ENCODE assay signal across 11 cellular contexts in the genomic region with DNA sequence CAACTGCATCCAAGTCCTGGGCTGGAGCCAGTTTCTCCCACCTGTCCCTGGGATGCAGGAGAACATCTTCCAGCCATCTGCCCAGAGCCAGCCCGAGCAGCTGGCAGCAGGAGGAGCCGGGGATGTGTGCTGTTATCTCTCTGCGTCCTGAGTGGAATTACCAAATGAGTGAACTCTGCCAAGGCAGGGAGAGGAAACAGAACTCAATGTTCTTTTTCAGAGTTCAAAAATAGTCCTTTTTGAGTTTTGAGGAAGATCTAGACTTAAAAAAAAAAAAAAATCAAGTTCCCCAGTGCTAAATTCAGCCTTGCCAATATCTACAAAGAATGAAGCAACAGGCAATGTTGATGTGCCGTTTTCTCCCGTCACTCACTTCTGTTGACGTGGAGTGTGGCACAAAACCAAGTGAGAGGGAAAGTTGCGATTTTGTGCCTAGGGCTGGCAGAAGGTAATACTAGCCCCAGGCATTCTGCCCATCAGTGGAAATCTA. TPM values are rescaled to one million over a fixed set of nuclear protein-coding genes. Genes with fewer than 3 reads are reported as not detected.
DNase-seq lines count a peak whose midpoint lies in the region; ATAC-seq and TF ChIP-seq lines count a peak whose summit lies in the region.
"Had no signal": no experiment of that assay in that cellular context is flagged by ENCODE, and none has a peak within 500 bp of the region (broad histone marks: within the 10 kb centered on the region; RNA-seq: fewer than 3 reads in every experiment).

No MANE protein-coding gene starts in this region.

- H3K9me3 Mint-ChIP-seq in activated naive CD4-positive, alpha-beta T cell treated with anti-CD3 and anti-CD28 coated beads, Interleukin-2, amount 10 ng/mL, durations not matched to agents 7 days and 5 days: no peaks in the 10 kb centered on the region
- H3K9me3 Mint-ChIP-seq: activated naive CD4-positive, alpha-beta T cell treated with anti-CD3 and anti-CD28 coated beads, Interleukin-2, amount 50 U/mL, for 24 hours had no signal

- H3K9me3 ChIP-seq in suprapubic skin: no peaks in the 10 kb centered on the region

- WGBS in adipose tissue, 3 donors: 2 to 23% (median 7%) methylated on average over 7 of the region's 7 CpGs
- WGBS in suprapubic skin: 16% methylated on average over 7 of the region's 7 CpGs

- H3K4me1 ChIP-seq in suprapubic skin: peaks cover 29% of the 10 kb centered on the region

- no peak for TF ChIP-seq CTCF in suprapubic skin (IDR thresholded peaks at IDR 0.05)

- TF ChIP-seq EP300 in suprapubic skin (IDR thresholded peaks at IDR 0.05): peak; percentile 24

- no peak for ATAC-seq in HG02759 (IDR thresholded peaks at IDR 0.05; ENCODE audit: unreplicated experiment)

- H3K36me3 ChIP-seq in suprapubic skin: no peaks in the 10 kb centered on the region

- H3K36me3 Mint-ChIP-seq in activated naive CD4-positive, alpha-beta T cell treated with anti-CD3 and anti-CD28 coated beads, Interleukin-2, amount 10 ng/mL, durations not matched to agents 7 days and 5 days: no peaks in the 10 kb centered on the region
- H3K36me3 Mint-ChIP-seq: activated naive CD4-positive, alpha-beta T cell treated with anti-CD3 and anti-CD28 coated beads, Interleukin-2, amount 50 U/mL, for 24 hours had no signal

- peaks cover 16% of the 10 kb centered on the region for H3K4me1 Mint-ChIP-seq in activated naive CD4-positive, alpha-beta T cell treated with anti-CD3 and anti-CD28 coated beads, Interleukin-2, amount 10 ng/mL, durations not matched to agents 7 days and 5 days

- peak overlapping the region; percentile 22 for H3K27ac ChIP-seq in adipose tissue (ENCODE audit: low read depth, low read length)
- peak overlapping the region; percentile 79 for H3K27ac ChIP-seq in suprapubic skin

- H3K27ac Mint-ChIP-seq in activated naive CD4-positive, alpha-beta T cell treated with anti-CD3 and anti-CD28 coated beads, Interleukin-2, amount 10 ng/mL, durations not matched to agents 7 days and 5 days: no peak overlapping the region
- H3K27ac Mint-ChIP-seq: activated naive CD4-positive, alpha-beta T cell treated with anti-CD3 and anti-CD28 coated beads, Interleukin-2, amount 50 U/mL, for 24 hours had no signal

- peaks cover 3% of the 10 kb centered on the region for H3K27me3 ChIP-seq in suprapubic skin

- peaks cover 61% of the 10 kb centered on the region for H3K27me3 Mint-ChIP-seq in activated naive CD4-positive, alpha-beta T cell treated with anti-CD3 and anti-CD28 coated beads, Interleukin-2, amount 10 ng/mL, durations not matched to agents 7 days and 5 days

- CTCF ChIA-PET in activated naive CD4-positive, alpha-beta T cell treated with anti-CD3 and anti-CD28 coated beads, Interleukin-2, amount 10 ng/mL, durations not matched to agents 7 days and 5 days (lab: Charles Lee): interaction anchor here (1.0 kb wide), 1 partner anchor 41 kb away, joined by 3 read pairs; no protein-coding TSS in a partner anchor

- no peak for TF ChIP-seq POLR2A in suprapubic skin (IDR thresholded peaks at IDR 0.05)

- H3K4me3 ChIP-seq in suprapubic skin: no peak overlapping the region

- H3K4me3 Mint-ChIP-seq in activated naive CD4-positive, alpha-beta T cell treated with anti-CD3 and anti-CD28 coated beads, Interleukin-2, amount 10 ng/mL, durations not matched to agents 7 days and 5 days: no peak overlapping the region
- H3K4me3 Mint-ChIP-seq: activated naive CD4-positive, alpha-beta T cell treated with anti-CD3 and anti-CD28 coated beads, Interleukin-2, amount 50 U/mL, for 24 hours had no signal

- DNase-seq in NCI-H1694 (lab: John Stamatoyannopoulos, UW): peak; percentile 60
- peak; percentile 81 for DNase-seq in inferior parietal cortex (ENCODE audit: extremely low spot score)
- DNase-seq in suprapubic skin (ENCODE audit: low spot score in 2 of 2): peak; percentile 86 to 89
- DNase-seq in NCI-H345 (lab: John Stamatoyannopoulos, UW): no peak
- no peak for DNase-seq in HUDEP-2 (lab: John Stamatoyannopoulos, UW; ENCODE audit: unreplicated experiment in 76 of 76)
- no peak for DNase-seq in activated naive CD4-positive, alpha-beta T cell treated with anti-CD3 and anti-CD28 coated beads, Interleukin-2, amount 10 ng/mL, durations not matched to agents 7 days and 5 days
- DNase-seq: SW 1271, trophoblast cell had no signal

RNA-seq across cellular contexts. Expression of gene TMOD1, which starts 56.2 kb away (rescaled TPM):
- polyA plus RNA-seq in adipose tissue: 10 to 100 TPM in 2 of 3 donors, 1 to 10 TPM in 1; 8.8 to 17.3 (median 12.1) TPM
- 1 to 10 TPM; 1.9 to 4.4 (median 4.0) TPM for total RNA-seq in suprapubic skin

Comparison
In these comparisons a context has a peak if more than half of its experiments do, and no peak if none do; other contexts are left out.
1. DNase-seq: peak in NCI-H1694 (single experiment), inferior parietal cortex (single experiment) and suprapubic skin (2 of 2); none in NCI-H345 (single experiment), HUDEP-2 (0 of 76) and activated naive CD4-positive, alpha-beta T cell treated with anti-CD3 and anti-CD28 coated beads, Interleukin-2, amount 10 ng/mL, durations not matched to agents 7 days and 5 days (single experiment).